In genomic region chrX:105822138-105823091, GRCh38 we compare ENCODE assay signal across 12 cellular contexts. TPM values are rescaled to one million over a fixed set of nuclear protein-coding genes. Genes with fewer than 3 reads are reported as not detected.
DNase-seq lines count a peak whose midpoint lies in the region; ATAC-seq and TF ChIP-seq lines count a peak whose summit lies in the region.
"Had no signal": no experiment of that assay in that cellular context is flagged by ENCODE, and none has a peak within 500 bp of the region (broad histone marks: within the 10 kb centered on the region; RNA-seq: fewer than 3 reads in every experiment).

A gene with protein sequence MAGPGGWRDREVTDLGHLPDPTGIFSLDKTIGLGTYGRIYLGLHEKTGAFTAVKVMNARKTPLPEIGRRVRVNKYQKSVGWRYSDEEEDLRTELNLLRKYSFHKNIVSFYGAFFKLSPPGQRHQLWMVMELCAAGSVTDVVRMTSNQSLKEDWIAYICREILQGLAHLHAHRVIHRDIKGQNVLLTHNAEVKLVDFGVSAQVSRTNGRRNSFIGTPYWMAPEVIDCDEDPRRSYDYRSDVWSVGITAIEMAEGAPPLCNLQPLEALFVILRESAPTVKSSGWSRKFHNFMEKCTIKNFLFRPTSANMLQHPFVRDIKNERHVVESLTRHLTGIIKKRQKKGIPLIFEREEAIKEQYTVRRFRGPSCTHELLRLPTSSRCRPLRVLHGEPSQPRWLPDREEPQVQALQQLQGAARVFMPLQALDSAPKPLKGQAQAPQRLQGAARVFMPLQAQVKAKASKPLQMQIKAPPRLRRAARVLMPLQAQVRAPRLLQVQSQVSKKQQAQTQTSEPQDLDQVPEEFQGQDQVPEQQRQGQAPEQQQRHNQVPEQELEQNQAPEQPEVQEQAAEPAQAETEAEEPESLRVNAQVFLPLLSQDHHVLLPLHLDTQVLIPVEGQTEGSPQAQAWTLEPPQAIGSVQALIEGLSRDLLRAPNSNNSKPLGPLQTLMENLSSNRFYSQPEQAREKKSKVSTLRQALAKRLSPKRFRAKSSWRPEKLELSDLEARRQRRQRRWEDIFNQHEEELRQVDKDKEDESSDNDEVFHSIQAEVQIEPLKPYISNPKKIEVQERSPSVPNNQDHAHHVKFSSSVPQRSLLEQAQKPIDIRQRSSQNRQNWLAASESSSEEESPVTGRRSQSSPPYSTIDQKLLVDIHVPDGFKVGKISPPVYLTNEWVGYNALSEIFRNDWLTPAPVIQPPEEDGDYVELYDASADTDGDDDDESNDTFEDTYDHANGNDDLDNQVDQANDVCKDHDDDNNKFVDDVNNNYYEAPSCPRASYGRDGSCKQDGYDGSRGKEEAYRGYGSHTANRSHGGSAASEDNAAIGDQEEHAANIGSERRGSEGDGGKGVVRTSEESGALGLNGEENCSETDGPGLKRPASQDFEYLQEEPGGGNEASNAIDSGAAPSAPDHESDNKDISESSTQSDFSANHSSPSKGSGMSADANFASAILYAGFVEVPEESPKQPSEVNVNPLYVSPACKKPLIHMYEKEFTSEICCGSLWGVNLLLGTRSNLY (N-terminal part only) (plus strand): TSS chrX:105822539. CDS start chrX:105822846, 307 bp downstream.

- H3K36me3 ChIP-seq in mammary epithelial cell (ENCODE audit: insufficient read depth, low read length) = no peaks in the 10 kb centered on the region

- no peaks in the 10 kb centered on the region for H3K79me2 ChIP-seq in mammary epithelial cell (ENCODE audit: insufficient read depth, low read length)

- ATAC-seq in HG03196 (IDR thresholded peaks at IDR 0.05; ENCODE audit: unreplicated experiment) = no peak
- ATAC-seq: CD8-positive, alpha-beta T cell had no signal

- H3K4me3 ChIP-seq in mammary epithelial cell (replicated peaks in 1 of 3; ENCODE audit: insufficient read depth in 1 of 3, low read depth in 2 of 3, low read length in 3 of 3) = peak within 1 kb of the TSS; percentile 22 to 36 (median 26)
- H3K4me3 ChIP-seq in retinal pigment epithelial cell (ENCODE audit: low read length) = peak within 1 kb of the TSS; percentile 54

- no peak within 1 kb of the TSS for H3K27ac ChIP-seq in mammary epithelial cell (ENCODE audit: insufficient read depth, low read depth, low read length)

- DNase-seq in GM13976 (ENCODE audit: low spot score) (peak; percentile 4), mammary epithelial cell (no peak), iPS-NIHi11 (ENCODE audit: low spot score) (peak; percentile 33), retinal pigment epithelial cell (ENCODE audit: low read depth) (no peak), RKO (ENCODE audit: low spot score) (no peak)
- DNase-seq in stimulated activated CD4-positive, alpha-beta T cell treated with anti-CD3 and anti-CD28 coated beads, Interleukin-4, amount 100 ng/mL, for 4 hours = no peak
- no peak for DNase-seq in activated T-cell treated with anti-CD3 and anti-CD28 coated beads, Interleukin-2, amount 50 U/mL, for 48 hours
- DNase-seq: activated naive CD8-positive, alpha-beta T cell treated with anti-CD3 and anti-CD28 coated beads, Interleukin-2, amount 10 ng/mL, durations not matched to agents 7 days and 5 days; CD8-positive, alpha-beta T cell; NCI-H748 treated with DMSO at 0.1 percent for 48 hours; stimulated activated CD4-positive, alpha-beta T cell treated with anti-CD3 and anti-CD28 coated beads, Interleukin-1b, Interleukin-23, amount 100 ng/mL, for 48 hours had no signal

- dilution Hi-C loops in mammary epithelial cell (cut with HindIII; ENCODE audit: low sequenced_read_pairs) = no loop called here

- 34% methylated on average over 16 of the region's 76 CpGs for WGBS in mammary epithelial cell (ENCODE audit: low coverage, missing lambda C conversion rate)

- no peaks in the 10 kb centered on the region for H4K20me1 ChIP-seq in mammary epithelial cell (ENCODE audit: insufficient read depth, low read length)

- in situ Hi-C loops in GM13976 (cut with MboI; ENCODE audit: low sequenced_read_pairs, unreplicated experiment) = no loop called here
- in situ Hi-C loops in mammary epithelial cell (cut with MboI; ENCODE audit: low sequenced_read_pairs in 2 of 2) = no loop called here

- BruUV-seq in mammary epithelial cell (replicated peaks; lab: Mats Ljungman, UMichigan) = no TSS peak

- CTCF ChIA-PET in mammary epithelial cell (lab: Charles Lee; ENCODE audit: low non-redundant PET) = no interaction called here

- intact Hi-C loops in mammary epithelial cell (cut with micrococcal nuclease) = no loop called here

- H3K4me2 ChIP-seq in mammary epithelial cell (ENCODE audit: insufficient read depth, low read depth, low read length) = peak within 1 kb of the TSS; percentile 75

- no peaks in the 10 kb centered on the region for H3K4me1 ChIP-seq in mammary epithelial cell (ENCODE audit: insufficient read depth, low read length)

- no peak for TF ChIP-seq CTCF in GM13976 (IDR thresholded peaks at IDR 0.05; ENCODE audit: borderline replicate concordance, control extremely low read depth, extremely low read depth, insufficient read depth, missing control alignments)
- TF ChIP-seq CTCF in mammary epithelial cell (conservative IDR thresholded peaks at IDR 0.05 in 1 of 2, IDR thresholded peaks at IDR 0.05 in 1 of 2; ENCODE audit: extremely low read depth in 1 of 2, insufficient read depth in 1 of 2, low read depth in 1 of 2, low read length in 2 of 2) = no peak
- TF ChIP-seq CTCF in retinal pigment epithelial cell (conservative IDR thresholded peaks at IDR 0.05; ENCODE audit: low read depth, low read length) = peak; percentile 32

- H3K9me3 ChIP-seq in mammary epithelial cell (replicated peaks; ENCODE audit: insufficient read depth, low read length) = no peaks in the 10 kb centered on the region

- no peak within 1 kb of the TSS for H3K9ac ChIP-seq in mammary epithelial cell (ENCODE audit: insufficient read depth, low read length)

- peak within 1 kb of the TSS; percentile 84 for H2AFZ ChIP-seq in mammary epithelial cell (ENCODE audit: low read depth, low read length)

- peaks cover 4% of the 10 kb centered on the region for H3K27me3 ChIP-seq in mammary epithelial cell (ENCODE audit: insufficient read depth, low read length)

RNA-seq across cellular contexts. Expression of the gene that starts here (rescaled TPM):
- 1 to 10 TPM in 1 of 2 donors, not detected in 1; 1.5 TPM for total RNA-seq in mammary epithelial cell
- 0.54 TPM for polyA plus RNA-seq in mammary epithelial cell
- polyA minus RNA-seq in mammary epithelial cell = 2.0 TPM
- total RNA-seq: activated naive CD8-positive, alpha-beta T cell treated with anti-CD3 and anti-CD28 coated beads, Interleukin-2, amount 10 ng/mL, durations not matched to agents 7 days and 5 days; CD8-positive, alpha-beta T cell had no signal

Comparison
In these comparisons a context has a peak if more than half of its experiments do, and no peak if none do; other contexts are left out.
1. DNase-seq: peak in GM13976 (single experiment) and iPS-NIHi11 (single experiment); none in mammary epithelial cell (single experiment), retinal pigment epithelial cell (single experiment), RKO (single experiment), stimulated activated CD4-positive, alpha-beta T cell treated with anti-CD3 and anti-CD28 coated beads, Interleukin-4, amount 100 ng/mL, for 4 hours (0 of 2) and activated T-cell treated with anti-CD3 and anti-CD28 coated beads, Interleukin-2, amount 50 U/mL, for 48 hours (0 of 2).